In the genomic region with DNA sequence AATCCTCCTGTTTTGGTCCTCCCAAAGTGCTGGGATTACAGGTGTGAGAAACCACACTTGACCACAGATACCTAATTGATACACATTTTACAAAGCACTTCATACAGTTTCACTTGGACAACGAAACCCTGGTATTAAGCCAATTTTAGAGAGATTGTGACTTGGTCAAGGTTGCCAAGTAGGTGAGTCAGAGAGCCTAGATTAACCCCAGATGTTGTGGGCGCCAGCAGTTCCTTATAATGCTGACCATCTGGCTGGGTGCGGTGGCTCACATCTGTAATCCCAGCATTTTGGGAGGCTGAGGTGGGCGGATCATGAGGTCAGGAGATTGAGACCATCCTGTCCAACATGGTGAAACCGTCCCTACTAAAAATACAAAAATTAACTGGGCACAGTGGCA, we compare ENCODE assay signal across 11 cellular contexts. TPM values are rescaled to one million over a fixed set of nuclear protein-coding genes. Genes with fewer than 3 reads are reported as not detected.
DNase-seq lines count a peak whose midpoint lies in the region; ATAC-seq and TF ChIP-seq lines count a peak whose summit lies in the region.
"Had no signal": no experiment of that assay in that cellular context is flagged by ENCODE, and none has a peak within 500 bp of the region (broad histone marks: within the 10 kb centered on the region; RNA-seq: fewer than 3 reads in every experiment).

No MANE protein-coding gene starts in this region.

- CTCF ChIA-PET in activated CD4-positive, alpha-beta T cell treated with anti-CD3 and anti-CD28 coated beads, Interleukin-2, amount 10 ng/mL, durations not matched to agents 7 days and 5 days (lab: Charles Lee), result interaction anchor here (0.6 to 0.7 kb wide), 2 partner anchors 134 to 478 kb away, joined by 4 read pairs; no protein-coding TSS in a partner anchor

- H3K9me3 ChIP-seq in MG63, result no peaks in the 10 kb centered on the region
- H3K9me3 ChIP-seq in transverse colon, result no peaks in the 10 kb centered on the region

- intact Hi-C loops in lower leg skin (cut with DNase I; ENCODE audit: low total_unique reads), result no loop called here
- intact Hi-C loops in transverse colon (cut with DNase I; ENCODE audit: low total_unique reads), result no loop called here

- no peaks in the 10 kb centered on the region for H3K27me3 ChIP-seq in MG63
- H3K27me3 ChIP-seq in transverse colon, result no peaks in the 10 kb centered on the region

- peaks cover 5% of the 10 kb centered on the region for H3K4me1 Mint-ChIP-seq in activated CD4-positive, alpha-beta T cell treated with anti-CD3 and anti-CD28 coated beads, Interleukin-2, amount 10 ng/mL, durations not matched to agents 7 days and 5 days

- DNase-seq in Daoy (ENCODE audit: low read depth) (peak; percentile 82), MG63 (peak; percentile 86), astrocyte of the spinal cord (ENCODE audit: low read depth, low spot score) (peak; percentile 77), lower leg skin (ENCODE audit: low spot score in 2 of 2) (peak; percentile 69 to 90), foreskin melanocyte (no peak), transverse colon (no peak)
- no peak for DNase-seq in activated CD4-positive, alpha-beta T cell treated with anti-CD3 and anti-CD28 coated beads, Interleukin-2, amount 10 ng/mL, durations not matched to agents 7 days and 5 days
- DNase-seq: mesendoderm, NCI-H524 treated with DMSO at 0.1 percent for 48 hours had no signal

- H3K4me3 ChIP-seq in MG63, result no peak overlapping the region
- no peak overlapping the region for H3K4me3 ChIP-seq in astrocyte of the spinal cord (ENCODE audit: low read depth, low read length)
- no peak overlapping the region for H3K4me3 ChIP-seq in lower leg skin (ENCODE audit: low read depth, poor library complexity, severe bottlenecking)
- H3K4me3 ChIP-seq in transverse colon, result no peak overlapping the region

- TF ChIP-seq CTCF in astrocyte of the spinal cord (IDR thresholded peaks at IDR 0.05; ENCODE audit: low read depth, low read length) (no peak), lower leg skin (IDR thresholded peaks at IDR 0.05) (no peak), transverse colon (IDR thresholded peaks at IDR 0.05) (no peak)

- no peak overlapping the region for H3K4me3 Mint-ChIP-seq in activated CD4-positive, alpha-beta T cell treated with anti-CD3 and anti-CD28 coated beads, Interleukin-2, amount 10 ng/mL, durations not matched to agents 7 days and 5 days

- in situ Hi-C loops in astrocyte of the spinal cord (cut with HindIII; ENCODE audit: low sequenced_read_pairs), result no loop called here
- in situ Hi-C loops in transverse colon (cut with MboI; ENCODE audit: low pct_ligation_motif_present in 1 of 4, low pct_unique_long_range_greater_than_20kb in 1 of 4, low sequenced_read_pairs in 3 of 4), result no loop called here

- TF ChIP-seq EP300 in transverse colon (IDR thresholded peaks at IDR 0.05; ENCODE audit: low read depth), result no peak

- ATAC-seq in HG02885 (IDR thresholded peaks at IDR 0.05; ENCODE audit: poor library complexity, unreplicated experiment), result no peak

- H3K36me3 Mint-ChIP-seq in activated CD4-positive, alpha-beta T cell treated with anti-CD3 and anti-CD28 coated beads, Interleukin-2, amount 10 ng/mL, durations not matched to agents 7 days and 5 days (ENCODE audit: low read depth), result peaks cover 30% of the 10 kb centered on the region

- no peak overlapping the region for H3K27ac ChIP-seq in transverse colon

- H3K27ac Mint-ChIP-seq in activated CD4-positive, alpha-beta T cell treated with anti-CD3 and anti-CD28 coated beads, Interleukin-2, amount 10 ng/mL, durations not matched to agents 7 days and 5 days, result no peak overlapping the region

- WGBS in lower leg skin, 2 donors, result 36 to 40% methylated on average over 5 of the region's 5 CpGs
- WGBS in transverse colon (ENCODE audit: low coverage in 1 of 2), 2 donors, result 67 to 69% methylated on average over 5 of the region's 5 CpGs

- POLR2A ChIA-PET in activated CD4-positive, alpha-beta T cell treated with anti-CD3 and anti-CD28 coated beads, Interleukin-2, amount 10 ng/mL, durations not matched to agents 7 days and 5 days (lab: Charles Lee), result interaction anchor here (0.6 kb wide), 1 partner anchor 15 kb away, joined by 7 read pairs; no protein-coding TSS in a partner anchor

- H3K9me3 Mint-ChIP-seq in activated CD4-positive, alpha-beta T cell treated with anti-CD3 and anti-CD28 coated beads, Interleukin-2, amount 10 ng/mL, durations not matched to agents 7 days and 5 days, result no peaks in the 10 kb centered on the region

- no peaks in the 10 kb centered on the region for H3K27me3 Mint-ChIP-seq in activated CD4-positive, alpha-beta T cell treated with anti-CD3 and anti-CD28 coated beads, Interleukin-2, amount 10 ng/mL, durations not matched to agents 7 days and 5 days

- H3K4me1 ChIP-seq in transverse colon, result peaks cover 0 to 8% (median 4%) of the 10 kb centered on the region in 4 donors

- H3K36me3 ChIP-seq in MG63, result peaks cover 35% of the 10 kb centered on the region
- peaks cover 0 to 29% (median 14%) of the 10 kb centered on the region in 4 donors for H3K36me3 ChIP-seq in transverse colon

- TF ChIP-seq POLR2A in lower leg skin (IDR thresholded peaks at IDR 0.05) (no peak), transverse colon (IDR thresholded peaks at IDR 0.05) (no peak)

RNA-seq across cellular contexts. Expression of gene PHKG1, which starts 4.9 kb away (rescaled TPM):
- total RNA-seq in Daoy (2014; rRNA removed; shearing (Covaris generic)), result 1.5 TPM in 1 of 2 replicates, not detected in the other
- total RNA-seq in MG63 (2014; rRNA removed; shearing (Covaris generic); ENCODE audit: low replicate concordance), result 5.5 TPM in 1 of 2 replicates, not detected in the other
- total RNA-seq in lower leg skin, result 1 to 10 TPM in 2 of 4 donors, under 1 TPM in 2; 0.78 to 3.7 (median 1.2) TPM
- total RNA-seq in transverse colon, result 1 to 10 TPM in 3 of 4 donors, not detected in 1; 1.2 to 9.7 (median 1.6) TPM
- total RNA-seq in activated CD4-positive, alpha-beta T cell treated with anti-CD3 and anti-CD28 coated beads, Interleukin-2, amount 10 ng/mL, durations not matched to agents 7 days and 5 days, result 1 to 10 TPM; 1.0 to 2.5 TPM
- total RNA-seq: epithelial cell of proximal tubule had no signal

RNA-seq across cellular contexts. Expression of gene CHCHD2, which starts 8.6 kb away (rescaled TPM):
- 1,201 and 1,375 TPM in 2 replicates for total RNA-seq in Daoy (2014; rRNA removed; shearing (Covaris generic))
- total RNA-seq in MG63 (2014; rRNA removed; shearing (Covaris generic); ENCODE audit: low replicate concordance), result 797 and 882 TPM in 2 replicates
- total RNA-seq in lower leg skin (100 to 1,000 TPM; 214 to 287 (median 259) TPM), transverse colon (100 to 1,000 TPM in 3 of 4 donors, 10 to 100 TPM in 1; 99.9 to 395 (median 254) TPM)
- 100 to 1,000 TPM; 375 to 407 TPM for total RNA-seq in activated CD4-positive, alpha-beta T cell treated with anti-CD3 and anti-CD28 coated beads, Interleukin-2, amount 10 ng/mL, durations not matched to agents 7 days and 5 days

RNA-seq across cellular contexts. Expression of gene NUPR2, which starts 18.5 kb away (rescaled TPM):
- total RNA-seq in Daoy (2014; rRNA removed; shearing (Covaris generic)), result not detected in 2 replicates
- not detected in 2 replicates for total RNA-seq in MG63 (2014; rRNA removed; shearing (Covaris generic); ENCODE audit: low replicate concordance)
- 1 to 10 TPM in 3 of 4 donors, not detected in 1; 2.0 to 7.5 (median 6.1) TPM for total RNA-seq in lower leg skin
- total RNA-seq in transverse colon, result 1 to 10 TPM in 2 of 4 donors, not detected in 2; 2.0 to 2.4 TPM
- total RNA-seq in activated CD4-positive, alpha-beta T cell treated with anti-CD3 and anti-CD28 coated beads, Interleukin-2, amount 10 ng/mL, durations not matched to agents 7 days and 5 days, result not detected

RNA-seq across cellular contexts. Expression of gene SUMF2, which starts 33.6 kb away (rescaled TPM):
- total RNA-seq in Daoy (2014; rRNA removed; shearing (Covaris generic)), result 167 and 168 TPM in 2 replicates
- 99.8 and 154 TPM in 2 replicates for total RNA-seq in MG63 (2014; rRNA removed; shearing (Covaris generic); ENCODE audit: low replicate concordance)
- total RNA-seq in lower leg skin (100 to 1,000 TPM in 2 of 4 donors, 10 to 100 TPM in 2; 74.5 to 117 (median 107) TPM), transverse colon (100 to 1,000 TPM in 3 of 4 donors, 10 to 100 TPM in 1; 93.4 to 481 (median 127) TPM)
- total RNA-seq in activated CD4-positive, alpha-beta T cell treated with anti-CD3 and anti-CD28 coated beads, Interleukin-2, amount 10 ng/mL, durations not matched to agents 7 days and 5 days, result 100 to 1,000 TPM; 128 to 133 TPM

RNA-seq across cellular contexts. Expression of gene CCT6A, which starts 46.1 kb away (rescaled TPM):
- 1,003 and 1,301 TPM in 2 replicates for total RNA-seq in Daoy (2014; rRNA removed; shearing (Covaris generic))
- total RNA-seq in MG63 (2014; rRNA removed; shearing (Covaris generic); ENCODE audit: low replicate concordance), result 421 and 698 TPM in 2 replicates
- total RNA-seq in lower leg skin (10 to 100 TPM; 56.9 to 79.2 (median 70.4) TPM), transverse colon (10 to 100 TPM; 47.9 to 92.9 (median 70.9) TPM)
- total RNA-seq in activated CD4-positive, alpha-beta T cell treated with anti-CD3 and anti-CD28 coated beads, Interleukin-2, amount 10 ng/mL, durations not matched to agents 7 days and 5 days, result 100 to 1,000 TPM; 116 to 123 TPM

Comparison
In these comparisons a context has a peak if more than half of its experiments do, and no peak if none do; other contexts are left out.
1. DNase-seq: peak in Daoy (single experiment), MG63 (single experiment), astrocyte of the spinal cord (single experiment) and lower leg skin (2 of 2); none in foreskin melanocyte (single experiment), transverse colon (single experiment) and activated CD4-positive, alpha-beta T cell treated with anti-CD3 and anti-CD28 coated beads, Interleukin-2, amount 10 ng/mL, durations not matched to agents 7 days and 5 days (single experiment).